20 cellular contexts compared by ENCODE assay signal in the genomic region with DNA sequence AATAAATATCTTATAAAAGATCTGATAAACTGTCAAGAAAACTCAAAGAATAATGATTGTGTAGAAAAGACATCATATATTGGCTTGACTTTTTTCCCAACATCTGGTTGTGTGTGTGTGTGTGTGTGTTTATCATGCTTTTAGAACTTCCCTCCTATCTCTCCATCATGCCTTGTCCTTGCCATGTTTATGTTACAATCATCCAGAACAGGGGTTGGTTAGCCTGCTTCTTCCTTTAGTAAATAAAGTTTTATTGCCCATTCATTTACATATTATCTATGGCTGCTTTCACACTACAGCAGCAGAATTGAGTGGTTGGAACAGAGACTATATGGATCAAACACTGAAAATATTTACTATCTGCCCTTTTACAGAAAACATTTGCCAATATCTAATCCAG. TPM values are rescaled to one million over a fixed set of nuclear protein-coding genes. Genes with fewer than 3 reads are reported as not detected.
DNase-seq lines count a peak whose midpoint lies in the region; ATAC-seq, FAIRE-seq and TF ChIP-seq lines count a peak whose summit lies in the region.
"Had no signal": no experiment of that assay in that cellular context is flagged by ENCODE, and none has a peak within 500 bp of the region (broad histone marks: within the 10 kb centered on the region; RNA-seq: fewer than 3 reads in every experiment).

No MANE protein-coding gene starts in this region.

- H3K9me3 ChIP-seq in T-helper 17 cell (ENCODE audit: control insufficient read depth, low read length, poor library complexity, severe bottlenecking) (peaks cover 5% of the 10 kb centered on the region), stomach (no peaks in the 10 kb centered on the region)
- H3K9me3 ChIP-seq: BE2C had no signal

- intact Hi-C loops in stomach (cut with DNase I; ENCODE audit: low total_unique reads): no loop called here

- no peak for ATAC-seq in T-helper 17 cell
- no peak for ATAC-seq in naive B cell (ENCODE audit: low read depth in 2 of 2)
- ATAC-seq: CD8-positive, alpha-beta T cell; K562 had no signal

- no peak for TF ChIP-seq CTCF in stomach (IDR thresholded peaks at IDR 0.05)

- H3K4me1 Mint-ChIP-seq in T-helper 17 cell: peaks cover 46% of the 10 kb centered on the region
- H3K4me1 Mint-ChIP-seq in naive B cell: peaks cover 44 to 63% (median 58%) of the 10 kb centered on the region in 3 donors

- H3K4me3 Mint-ChIP-seq in T-helper 17 cell (no peak overlapping the region), naive B cell (peak overlapping the region in 4 of 8 donors; percentile 12 to 51 (median 39))
- H3K4me3 Mint-ChIP-seq: CD8-positive, alpha-beta T cell had no signal

- no peaks in the 10 kb centered on the region for H3K36me3 ChIP-seq in stomach
- H3K36me3 ChIP-seq: BE2C had no signal

- H3K36me3 Mint-ChIP-seq in T-helper 17 cell (ENCODE audit: low read depth) (peaks cover 3% of the 10 kb centered on the region), naive B cell (no peaks in the 10 kb centered on the region)

- H3K27ac ChIP-seq in stomach: no peak overlapping the region
- H3K27ac ChIP-seq: 22Rv1, GM23248 had no signal

- peak; percentile 27 for DNase-seq in NCI-H345 (lab: John Stamatoyannopoulos, UW)
- no peak for DNase-seq in NCI-H345 treated with DMSO at 0.1 percent for 48 hours (lab: John Stamatoyannopoulos, UW; ENCODE audit: unreplicated experiment)
- no peak for DNase-seq in GM12891 (ENCODE audit: insufficient read length, low spot score)
- no peak for DNase-seq in T-helper 17 cell
- no peak for DNase-seq in naive B cell
- no peak for DNase-seq in retina
- no peak for DNase-seq in DMS53 treated with DMSO at 0.1 percent for 48 hours (lab: John Stamatoyannopoulos, UW; ENCODE audit: unreplicated experiment)
- no peak for DNase-seq in stomach
- DNase-seq: BE2C; CD8-positive, alpha-beta T cell; DMS79 treated with DMSO at 0.1 percent for 48 hours; GM23248; NCI-H1417 treated with DMSO at 0.1 percent for 48 hours; NCI-H1930; NCI-H2171; SHP77 had no signal

- peaks cover 3 to 29% (median 4%) of the 10 kb centered on the region in 4 donors for H3K4me1 ChIP-seq in stomach
- H3K4me1 ChIP-seq: BE2C had no signal

- H3K27me3 Mint-ChIP-seq in T-helper 17 cell (no peaks in the 10 kb centered on the region), naive B cell (no peaks in the 10 kb centered on the region)

- H3K4me3 ChIP-seq in stomach: no peak overlapping the region
- H3K4me3 ChIP-seq: GM23248, K562 had no signal

- TF ChIP-seq EP300 in stomach (IDR thresholded peaks at IDR 0.05): no peak

- H3K27me3 ChIP-seq in stomach: no peaks in the 10 kb centered on the region
- H3K27me3 ChIP-seq: BE2C had no signal

- peak; percentile 23 for FAIRE-seq in GM12891 (lab: Jason Lieb, UNC)
- FAIRE-seq: D721Med, K562 had no signal

- H3K9me3 Mint-ChIP-seq in naive B cell: peaks cover 0 to 2% (median 0%) of the 10 kb centered on the region in 7 donors

- no peak for TF ChIP-seq POLR2A in GM12891 (IDR thresholded peaks at IDR 0.05; ENCODE audit: low read depth, low read length)
- TF ChIP-seq POLR2A in stomach (IDR thresholded peaks at IDR 0.05): no peak

- H3K27ac Mint-ChIP-seq in T-helper 17 cell (peak overlapping the region; percentile 34), naive B cell (peak overlapping the region in 5 of 6 donors; percentile 47 to 96 (median 82))

TF ChIP-seq in GM12891, 5 proteins besides CTCF, POLR2A, EP300 and RAD21:
- TF ChIP-seq SPI1 (IDR thresholded peaks at IDR 0.05; ENCODE audit: low read depth, low read length) (no peak), PAX5 (IDR thresholded peaks at IDR 0.05; ENCODE audit: insufficient read depth, low read length, severe bottlenecking) (no peak), POLR2AphosphoS5 (IDR thresholded peaks at IDR 0.05; ENCODE audit: low read depth, low read length) (no peak), TAF1 (IDR thresholded peaks at IDR 0.05; ENCODE audit: low read depth, low read length) (no peak), POU2F2 (IDR thresholded peaks at IDR 0.05; ENCODE audit: low read depth, low read length) (no peak)

RNA-seq across cellular contexts. Expression of a gene that starts 52.8 kb away (rescaled TPM):
- polyA plus RNA-seq in GM12891 (2012; ENCODE audit: low read depth, missing spikeins): 20.5 TPM
- total RNA-seq in T-helper 17 cell (100 to 1,000 TPM; 296 to 364 TPM), stomach (10 to 100 TPM in 3 of 5 donors, 1 to 10 TPM in 1, not detected in 1; 9.4 to 19.3 (median 12.4) TPM)
- polyA plus RNA-seq in naive B cell (ENCODE audit: low read depth in 6 of 6) (100 to 1,000 TPM; 464 to 666 (median 484) TPM), stomach (1 to 10 TPM; 2.0 to 2.6 (median 2.1) TPM)
- total RNA-seq: G401 had no signal

Comparison
In these comparisons a context has a peak if more than half of its experiments do, and no peak if none do; other contexts are left out.
1. RNA of a gene that starts 52.8 kb away (total RNA-seq): 296 to 364 TPM in T-helper 17 cell; 9.4 to 19.3 TPM in stomach; every median in the first group is over 10 times any median in the second.